21 cellular contexts compared by ENCODE assay signal in genomic region chr6:6728169-6728941, GRCh38.
"Had no signal": no experiment of that assay in that cellular context is flagged by ENCODE, and none has a peak within 500 bp of the region (broad histone marks: within the 10 kb centered on the region; RNA-seq: fewer than 3 reads in every experiment).

No MANE protein-coding gene starts in this region.

- H3K9me3 ChIP-seq: gastrocnemius medialis, heart left ventricle, tibial nerve had no signal

- H3K27me3 ChIP-seq: gastrocnemius medialis, heart left ventricle, tibial nerve had no signal

- H3K36me3 ChIP-seq: gastrocnemius medialis, heart left ventricle, tibial nerve had no signal

- H3K4me3 ChIP-seq: gastrocnemius medialis, heart left ventricle, lung, tibial nerve had no signal

- H3K27ac ChIP-seq: heart left ventricle, tibial nerve had no signal

- FAIRE-seq: astrocyte, bronchial epithelial cell had no signal

- ATAC-seq: activated T-cell treated with anti-CD3 and anti-CD28 coated beads, Interleukin-2, amount 50 U/mL, for 4 hours; gastrocnemius medialis; heart left ventricle; left colon; naive thymus-derived CD4-positive, alpha-beta T cell; stimulated activated naive B cell treated with anti-CD40 and anti-IgM and Interleukin-4, amounts not matched to agents 10 μg/mL and 1 μg/mL and 100 μg/mL, for 72 hours; T-cell had no signal

- DNase-seq: activated CD4-positive, alpha-beta memory T cell treated with anti-CD3 and anti-CD28 coated beads for 36 hours; activated CD4-positive, alpha-beta T cell treated with anti-CD3 and anti-CD28 coated beads for 1 hour; activated effector memory CD4-positive, alpha-beta T cell treated with Interleukin-2 at 50 U/mL for 16 hours; activated naive CD4-positive, alpha-beta T cell treated with anti-CD3 and anti-CD28 coated beads, Interleukin-2, amount 50 U/mL, for 16 hours; activated T-cell treated with anti-CD3 and anti-CD28 coated beads, Interleukin-2, amount 50 U/mL, for 4 hours; dermis blood vessel endothelial cell; erythroblast; gastrocnemius medialis; heart left ventricle; left colon; naive thymus-derived CD4-positive, alpha-beta T cell; retina; stimulated activated CD4-positive, alpha-beta T cell treated with anti-CD3 and anti-CD28 coated beads, Interleukin-4, amount 100 ng/mL, for 1 hour; stimulated activated naive B cell treated with anti-CD40 and anti-IgM and Interleukin-4, amounts not matched to agents 10 μg/mL and 1 μg/mL and 100 μg/mL, for 72 hours; substantia nigra; T-cell; T1000 had no signal
